In the genomic region with DNA sequence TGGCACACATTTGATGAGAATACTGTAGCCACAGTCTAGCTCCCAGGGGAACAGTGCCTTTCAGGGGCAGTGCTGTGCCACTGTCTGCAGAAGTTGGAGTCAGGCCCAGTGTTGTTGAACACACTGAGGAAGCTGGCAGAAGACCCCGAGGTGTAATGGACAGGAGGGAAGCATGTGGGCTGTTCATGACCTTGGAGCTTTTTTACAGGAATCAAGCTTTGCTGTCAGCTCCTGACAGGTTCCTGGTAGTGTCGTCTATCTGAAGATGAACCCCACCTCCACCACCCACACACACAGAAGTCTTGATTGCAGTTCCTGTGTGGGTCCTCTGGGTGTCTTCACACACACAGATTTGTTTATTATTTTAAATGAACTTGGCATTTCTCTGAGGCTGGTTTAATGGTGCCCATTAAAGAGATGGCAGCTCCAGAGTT, we compare ENCODE assay signal across 8 cellular contexts. TPM values are rescaled to one million over a fixed set of nuclear protein-coding genes. Genes with fewer than 3 reads are reported as not detected.
DNase-seq lines count a peak whose midpoint lies in the region; ATAC-seq and TF ChIP-seq lines count a peak whose summit lies in the region.

No MANE protein-coding gene starts in this region.

- H3K9me3 Mint-ChIP-seq in chondrocyte (ENCODE audit: low read depth), result no peaks in the 10 kb centered on the region
- H3K9me3 Mint-ChIP-seq in natural killer cell treated with Interleukin-12 subunit alpha and Interleukin-12 subunit beta and Interleukin-15 and Interleukin-18, amount 100 ng/mL, for 72 hours, result no peaks in the 10 kb centered on the region

- no peaks in the 10 kb centered on the region for H3K36me3 ChIP-seq in SU-DHL-6 (ENCODE audit: low read length)
- no peaks in the 10 kb centered on the region for H3K36me3 ChIP-seq in HAP-1 (replicated peaks)

- H3K79me2 ChIP-seq in SU-DHL-6 (ENCODE audit: insufficient read depth, low read length), result peaks cover 78% of the 10 kb centered on the region

- peak overlapping the region; percentile 62 for H3K4me2 ChIP-seq in SU-DHL-6 (ENCODE audit: low read depth, low read length, poor library complexity, severe bottlenecking)

- H3K36me3 Mint-ChIP-seq in chondrocyte (ENCODE audit: low read depth), result no peaks in the 10 kb centered on the region
- no peaks in the 10 kb centered on the region for H3K36me3 Mint-ChIP-seq in natural killer cell treated with Interleukin-12 subunit alpha and Interleukin-12 subunit beta and Interleukin-15 and Interleukin-18, amount 100 ng/mL, for 72 hours

- TF ChIP-seq CTCF in GM12864 (IDR thresholded peaks at IDR 0.05; ENCODE audit: low read depth, low read length, missing control alignments) (peak; percentile 72), SU-DHL-6 (IDR thresholded peaks at IDR 0.05; ENCODE audit: insufficient read depth, low read length, poor library complexity, severe bottlenecking) (peak; percentile 39), chondrocyte (IDR thresholded peaks at IDR 0.05) (peak; percentile 66)

- H3K9me2 ChIP-seq in SU-DHL-6 (replicated peaks; ENCODE audit: insufficient read depth, low read length), result no peaks in the 10 kb centered on the region

- H3K27me3 Mint-ChIP-seq in chondrocyte (ENCODE audit: low read depth), result no peaks in the 10 kb centered on the region
- H3K27me3 Mint-ChIP-seq in natural killer cell treated with Interleukin-12 subunit alpha and Interleukin-12 subunit beta and Interleukin-15 and Interleukin-18, amount 100 ng/mL, for 72 hours, result no peaks in the 10 kb centered on the region

- DNase-seq in GM12864 (ENCODE audit: low read depth), result peak; percentile 67
- DNase-seq in chondrocyte (ENCODE audit: low spot score), result no peak
- peak; percentile 72 for DNase-seq in natural killer cell treated with Interleukin-12 subunit alpha and Interleukin-12 subunit beta and Interleukin-15 and Interleukin-18, amount 100 ng/mL, for 72 hours (ENCODE audit: low spot score)
- DNase-seq in HAP-1 (ENCODE audit: low spot score in 2 of 2), result no peak
- DNase-seq in EL, result no peak

- no peak overlapping the region for H3K27ac Mint-ChIP-seq in chondrocyte (ENCODE audit: unreplicated experiment)
- peak overlapping the region; percentile 90 to 98 for H3K27ac Mint-ChIP-seq in natural killer cell treated with Interleukin-12 subunit alpha and Interleukin-12 subunit beta and Interleukin-15 and Interleukin-18, amount 100 ng/mL, for 72 hours

- H3K4me1 ChIP-seq in HAP-1, result no peaks in the 10 kb centered on the region

- H3K4me3 ChIP-seq in GM12864 (ENCODE audit: low read depth, low read length) (no peak overlapping the region), SU-DHL-6 (ENCODE audit: insufficient read depth, low read length, poor library complexity, severe bottlenecking) (no peak overlapping the region), HAP-1 (no peak overlapping the region)

- H3K4me1 Mint-ChIP-seq in chondrocyte (ENCODE audit: low read depth), result peaks cover 31% of the 10 kb centered on the region
- peaks cover 77 to 84% of the 10 kb centered on the region in 2 donors for H3K4me1 Mint-ChIP-seq in natural killer cell treated with Interleukin-12 subunit alpha and Interleukin-12 subunit beta and Interleukin-15 and Interleukin-18, amount 100 ng/mL, for 72 hours (ENCODE audit: low read depth in 2 of 2)

- no peaks in the 10 kb centered on the region for H3K27me3 ChIP-seq in SU-DHL-6 (ENCODE audit: low read length)
- no peaks in the 10 kb centered on the region for H3K27me3 ChIP-seq in HAP-1 (ENCODE audit: low read depth)

- H3K4me3 Mint-ChIP-seq in chondrocyte (ENCODE audit: unreplicated experiment), result no peak overlapping the region
- H3K4me3 Mint-ChIP-seq in natural killer cell treated with Interleukin-12 subunit alpha and Interleukin-12 subunit beta and Interleukin-15 and Interleukin-18, amount 100 ng/mL, for 72 hours, result peak overlapping the region; percentile 62

- peak; percentile 77 for ATAC-seq in GM21381 (IDR thresholded peaks at IDR 0.05; ENCODE audit: unreplicated experiment)
- peak; percentile 50 for ATAC-seq in HG03558 (IDR thresholded peaks at IDR 0.05; ENCODE audit: extremely low read depth, unreplicated experiment)
- peak; percentile 84 to 85 for ATAC-seq in natural killer cell treated with Interleukin-12 subunit alpha and Interleukin-12 subunit beta and Interleukin-15 and Interleukin-18, amount 100 ng/mL, for 72 hours

- H3K9me3 ChIP-seq in SU-DHL-6 (ENCODE audit: insufficient read depth, low read length), result no peaks in the 10 kb centered on the region
- H3K9me3 ChIP-seq in HAP-1, result no peaks in the 10 kb centered on the region

- H3F3A ChIP-seq in SU-DHL-6 (ENCODE audit: insufficient read depth), result peaks cover 39% of the 10 kb centered on the region

- peak overlapping the region; percentile 1; the same call in 1 of the 2 replicates for H3K9ac ChIP-seq in SU-DHL-6 (ENCODE audit: low read length)

- H3K27ac ChIP-seq in SU-DHL-6 (ENCODE audit: low read depth, low read length), result peak overlapping the region; percentile 99

- in situ Hi-C loops in HAP-1 (cut with MboI; ENCODE audit: low sequenced_read_pairs), result no loop called here

- H4K20me1 ChIP-seq in SU-DHL-6 (ENCODE audit: low read depth, low read length), result no peaks in the 10 kb centered on the region

- H2AFZ ChIP-seq in SU-DHL-6 (ENCODE audit: low read depth, low read length, severe bottlenecking), result no peak overlapping the region

RNA-seq across cellular contexts. Expression of a gene that starts 40.3 kb away (rescaled TPM):
- total RNA-seq in chondrocyte, result 15.0 to 22.3 TPM (median 19.5 TPM) in 3 replicates
- total RNA-seq in natural killer cell treated with Interleukin-12 subunit alpha and Interleukin-12 subunit beta and Interleukin-15 and Interleukin-18, amount 100 ng/mL, for 72 hours, result 100 to 1,000 TPM; 131 to 333 TPM

Comparison
In these comparisons a context has a peak if more than half of its experiments do, and no peak if none do; other contexts are left out.
1. DNase-seq: peak in GM12864 (single experiment) and natural killer cell treated with Interleukin-12 subunit alpha and Interleukin-12 subunit beta and Interleukin-15 and Interleukin-18, amount 100 ng/mL, for 72 hours (single experiment); none in chondrocyte (single experiment), HAP-1 (0 of 2) and EL (single experiment).
2. Peak in every context shown above with its lines, with median percentiles within 50 percentile points of each other: CTCF ChIP-seq and ATAC-seq.